In genomic region chr9:75893096-75893495, GRCh38 we compare ENCODE assay signal across 9 cellular contexts. TPM values are rescaled to one million over a fixed set of nuclear protein-coding genes. Genes with fewer than 3 reads are reported as not detected.
A peak's percentile ranks its signal among the peaks of the same experiment; 100 is the strongest.
DNase-seq lines count a peak whose midpoint lies in the region; ATAC-seq and TF ChIP-seq lines count a peak whose summit lies in the region.
"Had no signal": no experiment of that assay in that cellular context is flagged by ENCODE, and none has a peak within 500 bp of the region (broad histone marks: within the 10 kb centered on the region; RNA-seq: fewer than 3 reads in every experiment).

No MANE protein-coding gene starts in this region.

- no peak overlapping the region for H3K4me3 ChIP-seq in CD4-positive, CD25-positive, alpha-beta regulatory T cell (ENCODE audit: low read depth, low read length)
- H3K4me3 ChIP-seq in Peyer's patch (peak overlapping the region in 3 of 4 donors; percentile 77 to 99 (median 96)), epithelial cell of esophagus (ENCODE audit: low read length) (no peak overlapping the region), neuronal stem cell (ENCODE audit: low read length in 2 of 2) (peak overlapping the region; percentile 61 to 90)

- no peak overlapping the region for H3K4ac ChIP-seq in neuronal stem cell (ENCODE audit: low read length)

- peaks cover 10% of the 10 kb centered on the region for H3K4me1 ChIP-seq in CD4-positive, CD25-positive, alpha-beta regulatory T cell (ENCODE audit: control insufficient read depth, insufficient read depth, low read length, poor library complexity, severe bottlenecking)
- H3K4me1 ChIP-seq in Peyer's patch (peaks cover 0 to 50% (median 0%) of the 10 kb centered on the region in 4 donors), neuronal stem cell (ENCODE audit: control insufficient read depth in 2 of 2, insufficient read depth in 1 of 2, low read depth in 1 of 2, low read length in 2 of 2) (peaks cover 0 to 19% of the 10 kb centered on the region in 2 donors)

- no peak overlapping the region for H4K91ac ChIP-seq in neuronal stem cell (ENCODE audit: low read depth, low read length, poor library complexity)

- no peak overlapping the region for H3K23ac ChIP-seq in neuronal stem cell (ENCODE audit: low read depth, low read length, poor library complexity)

- TF ChIP-seq CTCF in Peyer's patch (IDR thresholded peaks at IDR 0.05) (no peak), epithelial cell of esophagus (IDR thresholded peaks at IDR 0.05; ENCODE audit: insufficient read depth, low read depth, low read length, missing control alignments) (no peak)

- H3K18ac ChIP-seq in neuronal stem cell (ENCODE audit: low read length), result no peak overlapping the region

- DNase-seq in CD4-positive, CD25-positive, alpha-beta regulatory T cell, result no peak
- DNase-seq in Peyer's patch (no peak), epithelial cell of esophagus (ENCODE audit: low read depth) (peak; percentile 59), neuronal stem cell (ENCODE audit: low spot score) (no peak), Kasumi-1 (lab: John Stamatoyannopoulos, UW) (no peak), SW 1271 (lab: John Stamatoyannopoulos, UW) (no peak)
- DNase-seq: DMS 273 treated with DMSO at 0.1 percent for 48 hours had no signal

- peaks cover 0 to 2% (median 0%) of the 10 kb centered on the region in 7 donors for H3K9me3 Mint-ChIP-seq in CD4-positive, CD25-positive, alpha-beta regulatory T cell

- H3K79me1 ChIP-seq in neuronal stem cell (ENCODE audit: low read depth, low read length), result peaks cover 5% of the 10 kb centered on the region

- no peak overlapping the region for H3K27ac ChIP-seq in CD4-positive, CD25-positive, alpha-beta regulatory T cell (ENCODE audit: insufficient read depth, low read length, poor library complexity, severe bottlenecking)
- H3K27ac ChIP-seq in Peyer's patch, result peak overlapping the region in 3 of 4 donors; percentile 85 to 96 (median 92)
- H3K27ac ChIP-seq in neuronal stem cell (replicated peaks; ENCODE audit: low read length), result peak overlapping the region; percentile 49

- H2BK5ac ChIP-seq in neuronal stem cell (ENCODE audit: low read length), result no peak overlapping the region

- H3K14ac ChIP-seq in neuronal stem cell (ENCODE audit: low read length), result no peak overlapping the region

- peak overlapping the region; percentile 71 for H3K4me2 ChIP-seq in neuronal stem cell (ENCODE audit: insufficient read depth, low read length, poor library complexity, severe bottlenecking)

- no peak overlapping the region for H2AK5ac ChIP-seq in neuronal stem cell (ENCODE audit: low read depth, low read length)

- WGBS in neuronal stem cell (ENCODE audit: extremely low coverage in 2 of 2, insufficient read length in 2 of 2, insufficient replicate concordance in 1 of 2), 2 donors, result no CpG with 5 or more reads among the region's 3 CpGs

- no peak overlapping the region for H2BK15ac ChIP-seq in neuronal stem cell (ENCODE audit: low read length)

- H3K27ac Mint-ChIP-seq in CD4-positive, CD25-positive, alpha-beta regulatory T cell, result no peak overlapping the region

- H3K36me3 ChIP-seq in CD4-positive, CD25-positive, alpha-beta regulatory T cell (ENCODE audit: control insufficient read depth, insufficient read depth, low read length), result no peaks in the 10 kb centered on the region
- no peaks in the 10 kb centered on the region for H3K36me3 ChIP-seq in Peyer's patch
- no peaks in the 10 kb centered on the region for H3K36me3 ChIP-seq in neuronal stem cell (replicated peaks in 1 of 2; ENCODE audit: control insufficient read depth in 2 of 2, insufficient read depth in 2 of 2, low read length in 2 of 2)

- no peak overlapping the region for H2BK120ac ChIP-seq in neuronal stem cell (ENCODE audit: low read depth, low read length)

- H3K27me3 ChIP-seq in CD4-positive, CD25-positive, alpha-beta regulatory T cell (ENCODE audit: control insufficient read depth, insufficient read depth, low read length), result peaks cover 8% of the 10 kb centered on the region
- H3K27me3 ChIP-seq in Peyer's patch, result no peaks in the 10 kb centered on the region
- peaks cover 0 to 9% (median 0%) of the 10 kb centered on the region in 3 experiments for H3K27me3 ChIP-seq in neuronal stem cell (ENCODE audit: control insufficient read depth in 3 of 3, insufficient read depth in 3 of 3, low read depth in 1 of 3, low read length in 3 of 3)

- H3K9ac ChIP-seq in neuronal stem cell (ENCODE audit: low read depth, low read length, poor library complexity), result peak overlapping the region; percentile 45

- no peak overlapping the region for H2BK12ac ChIP-seq in neuronal stem cell (ENCODE audit: low read length)

- peak overlapping the region; percentile 21 to 90 (median 64) for H3K4me3 Mint-ChIP-seq in CD4-positive, CD25-positive, alpha-beta regulatory T cell

- ATAC-seq in CD4-positive, CD25-positive, alpha-beta regulatory T cell (ENCODE audit: low read depth in 2 of 2), result no peak
- ATAC-seq in HG03354 (IDR thresholded peaks at IDR 0.05; ENCODE audit: poor library complexity, severe bottlenecking, unreplicated experiment), result no peak
- no peak for ATAC-seq in GM19328 (IDR thresholded peaks at IDR 0.05; ENCODE audit: unreplicated experiment)

- peaks cover 56% of the 10 kb centered on the region for H3K27me3 Mint-ChIP-seq in CD4-positive, CD25-positive, alpha-beta regulatory T cell

- peaks cover 0 to 38% (median 10%) of the 10 kb centered on the region in 4 donors for H3K4me1 Mint-ChIP-seq in CD4-positive, CD25-positive, alpha-beta regulatory T cell

- no peak for TF ChIP-seq POLR2A in Peyer's patch (IDR thresholded peaks at IDR 0.05)

- no peaks in the 10 kb centered on the region for H3K36me3 Mint-ChIP-seq in CD4-positive, CD25-positive, alpha-beta regulatory T cell

- no peak overlapping the region for H4K8ac ChIP-seq in neuronal stem cell (ENCODE audit: low read depth, low read length)

- H2AFZ ChIP-seq in neuronal stem cell (ENCODE audit: low read length), result peak overlapping the region; percentile 90

- no peaks in the 10 kb centered on the region for H3K9me3 ChIP-seq in CD4-positive, CD25-positive, alpha-beta regulatory T cell (ENCODE audit: control insufficient read depth in 2 of 2, low read length in 2 of 2)
- H3K9me3 ChIP-seq in Peyer's patch (no peaks in the 10 kb centered on the region), neuronal stem cell (replicated peaks in 1 of 2; ENCODE audit: control insufficient read depth in 2 of 2, insufficient read depth in 1 of 2, low read depth in 1 of 2, low read length in 2 of 2) (no peaks in the 10 kb centered on the region)

RNA-seq across cellular contexts. Expression of gene PCSK5, which starts 2.6 kb away (rescaled TPM):
- 2.0 TPM for total RNA-seq in CD4-positive, CD25-positive, alpha-beta regulatory T cell
- 1 to 10 TPM in 3 of 4 donors, under 1 TPM in 1; 0.47 to 2.7 (median 1.8) TPM for polyA plus RNA-seq in CD4-positive, CD25-positive, alpha-beta regulatory T cell
- total RNA-seq in Peyer's patch, result 100 to 1,000 TPM in 3 of 4 donors, 10 to 100 TPM in 1; 77.6 to 488 (median 411) TPM
- polyA plus RNA-seq in neuronal stem cell (2013, experiment 1 of 2), result 17.2 TPM
- 18.0 TPM for polyA plus RNA-seq in neuronal stem cell (2013, experiment 2 of 2)

Comparison
In these comparisons a context has a peak if more than half of its experiments do, and no peak if none do; other contexts are left out.
1. H3K4me3 ChIP-seq: peak in Peyer's patch (3 of 4) and neuronal stem cell (2 of 2); none in CD4-positive, CD25-positive, alpha-beta regulatory T cell (single experiment) and epithelial cell of esophagus (single experiment).
2. RNA of gene PCSK5, which starts 2.6 kb away (total RNA-seq): 77.6 to 488 TPM in Peyer's patch; 2.0 TPM in CD4-positive, CD25-positive, alpha-beta regulatory T cell (single experiment); every median in the first group is over 10 times any median in the second.